15 cellular contexts compared by ENCODE assay signal in the genomic region with DNA sequence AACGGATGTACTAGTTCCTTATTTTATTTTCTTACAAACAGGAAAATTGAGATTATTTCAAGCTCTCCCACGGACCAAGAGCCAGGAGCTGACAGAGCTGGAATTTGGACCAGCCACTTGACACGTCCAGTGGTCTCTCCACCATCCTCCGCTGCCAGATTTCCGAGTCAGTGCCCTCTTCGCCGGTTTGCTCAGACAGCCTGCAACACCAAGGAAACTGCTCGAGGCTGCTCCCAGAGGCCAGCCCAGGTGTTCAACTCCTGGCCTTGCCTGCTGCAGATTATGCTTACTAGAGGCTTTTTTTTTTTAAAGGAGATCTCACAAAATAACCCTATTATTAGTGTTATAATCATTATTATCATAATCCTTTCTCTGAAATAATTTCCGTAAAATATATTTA.
"Had no signal": no experiment of that assay in that cellular context is flagged by ENCODE, and none has a peak within 500 bp of the region (broad histone marks: within the 10 kb centered on the region; RNA-seq: fewer than 3 reads in every experiment).

No MANE protein-coding gene starts in this region.

- H3K4me1 ChIP-seq: breast epithelium, tibial nerve had no signal

- H3K9me3 ChIP-seq: breast epithelium, mucosa of descending colon, tibial nerve had no signal

- H3K4me1 Mint-ChIP-seq: stimulated activated memory B cell treated with anti-CD40 and anti-IgM and Interleukin-4, amounts not matched to agents 10 μg/mL and 1 μg/mL and 100 μg/mL, for 72 hours had no signal

- H3K27me3 ChIP-seq: breast epithelium, tibial nerve had no signal

- ATAC-seq: activated CD8-positive, alpha-beta T cell treated with anti-CD3 and anti-CD28 coated beads for 36 hours; mucosa of descending colon; naive thymus-derived CD8-positive, alpha-beta T cell; right cardiac atrium; stimulated activated memory B cell treated with anti-CD40 and anti-IgM and Interleukin-4, amounts not matched to agents 10 μg/mL and 1 μg/mL and 100 μg/mL, for 72 hours had no signal

- H3K36me3 Mint-ChIP-seq: stimulated activated memory B cell treated with anti-CD40 and anti-IgM and Interleukin-4, amounts not matched to agents 10 μg/mL and 1 μg/mL and 100 μg/mL, for 72 hours had no signal

- H3K4me3 ChIP-seq: breast epithelium, mucosa of descending colon, tibial nerve had no signal

- H3K36me3 ChIP-seq: breast epithelium, tibial nerve had no signal

- H3K4me3 Mint-ChIP-seq: activated CD8-positive, alpha-beta T cell treated with anti-CD3 and anti-CD28 coated beads for 36 hours; activated naive CD8-positive, alpha-beta T cell treated with anti-CD3 and anti-CD28 coated beads, Interleukin-2, amount 10 ng/mL, durations not matched to agents 7 days and 5 days; stimulated activated memory B cell treated with anti-CD40 and anti-IgM and Interleukin-4, amounts not matched to agents 10 μg/mL and 1 μg/mL and 100 μg/mL, for 72 hours had no signal

- DNase-seq: activated CD8-positive, alpha-beta memory T cell treated with anti-CD3 and anti-CD28 coated beads, Interleukin-2, amount 50 U/mL, for 48 hours; activated CD8-positive, alpha-beta T cell treated with anti-CD3 and anti-CD28 coated beads for 36 hours; activated naive CD8-positive, alpha-beta T cell treated with anti-CD3 and anti-CD28 coated beads, Interleukin-2, amount 10 ng/mL, durations not matched to agents 7 days and 5 days; anterior cingulate cortex; dermis blood vessel endothelial cell; mammary epithelial cell; mucosa of descending colon; naive thymus-derived CD8-positive, alpha-beta T cell; nucleus accumbens; right cardiac atrium; stimulated activated CD4-positive, alpha-beta T cell treated with anti-CD3 and anti-CD28 coated beads, Interleukin-1b, Interleukin-23, amount 100 ng/mL, for 48 hours had no signal

- H3K27me3 Mint-ChIP-seq: activated CD8-positive, alpha-beta T cell treated with anti-CD3 and anti-CD28 coated beads for 36 hours; activated naive CD8-positive, alpha-beta T cell treated with anti-CD3 and anti-CD28 coated beads, Interleukin-2, amount 10 ng/mL, durations not matched to agents 7 days and 5 days; naive thymus-derived CD8-positive, alpha-beta T cell; progenitor cell of endocrine pancreas had no signal

- H3K9me3 Mint-ChIP-seq: stimulated activated memory B cell treated with anti-CD40 and anti-IgM and Interleukin-4, amounts not matched to agents 10 μg/mL and 1 μg/mL and 100 μg/mL, for 72 hours had no signal

- H3K27ac ChIP-seq: breast epithelium, tibial nerve had no signal

- H3K27ac Mint-ChIP-seq: activated CD8-positive, alpha-beta T cell treated with anti-CD3 and anti-CD28 coated beads for 36 hours; activated naive CD8-positive, alpha-beta T cell treated with anti-CD3 and anti-CD28 coated beads, Interleukin-2, amount 10 ng/mL, durations not matched to agents 7 days and 5 days; progenitor cell of endocrine pancreas; stimulated activated memory B cell treated with anti-CD40 and anti-IgM and Interleukin-4, amounts not matched to agents 10 μg/mL and 1 μg/mL and 100 μg/mL, for 72 hours had no signal
